ENCODE assay signal across 19 cellular contexts in the genomic region with DNA sequence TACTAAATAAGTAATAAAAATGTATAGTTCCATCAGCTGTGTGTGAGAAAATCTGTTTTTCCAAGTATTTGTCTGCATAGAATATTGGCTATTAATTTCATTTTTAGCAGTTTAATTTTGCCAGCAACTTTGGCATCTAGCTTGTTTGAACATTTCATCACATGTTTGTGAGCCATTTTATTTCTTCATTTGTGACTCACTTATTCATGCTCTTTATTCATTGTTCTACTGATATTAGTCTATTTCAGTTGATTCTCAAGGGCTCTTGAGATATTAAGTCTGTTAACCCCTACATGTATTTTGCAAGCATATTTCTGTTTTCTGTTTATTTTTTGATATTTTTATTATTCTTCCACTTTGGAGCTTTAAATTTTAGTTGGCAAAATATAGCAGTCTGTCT.
DNase-seq lines count a peak whose midpoint lies in the region; ATAC-seq and TF ChIP-seq lines count a peak whose summit lies in the region.
"Had no signal": no experiment of that assay in that cellular context is flagged by ENCODE, and none has a peak within 500 bp of the region (broad histone marks: within the 10 kb centered on the region; RNA-seq: fewer than 3 reads in every experiment).

No MANE protein-coding gene starts in this region.

- DNase-seq in COLO829 (ENCODE audit: low spot score) (peak; percentile 79), SK-MEL-5 (ENCODE audit: low read depth, low spot score) (peak; percentile 27), fibroblast of mammary gland (ENCODE audit: low read depth) (peak; percentile 49), sciatic nerve (ENCODE audit: low spot score) (no peak), DMS 273 (lab: John Stamatoyannopoulos, UW; ENCODE audit: unreplicated experiment) (no peak), Peyer's patch (no peak), GM13977 (ENCODE audit: low spot score) (no peak)
- DNase-seq: DMS 273 treated with DMSO at 0.1 percent for 48 hours, DMS79 treated with DMSO at 0.1 percent for 48 hours, GOT3, IMR-90, NCI-H1105, NCI-H2081, NCI-H2171 treated with DMSO at 0.1 percent for 48 hours, NCI-H524 treated with DMSO at 0.1 percent for 48 hours, NCI-H82 had no signal

- no peaks in the 10 kb centered on the region for H3K27me3 ChIP-seq in Peyer's patch

- peak; percentile 41 for ATAC-seq in sciatic nerve
- no peak for ATAC-seq in HG02981 (IDR thresholded peaks at IDR 0.05; ENCODE audit: unreplicated experiment)
- ATAC-seq: HCT116, Right ventricle myocardium inferior had no signal

- no peaks in the 10 kb centered on the region for H3K9me3 ChIP-seq in Peyer's patch

- H3K4me1 ChIP-seq in Peyer's patch, result no peaks in the 10 kb centered on the region

- H3K4me3 ChIP-seq in fibroblast of mammary gland (ENCODE audit: control insufficient read depth, low read depth, low read length) (no peak overlapping the region), Peyer's patch (no peak overlapping the region)

- in situ Hi-C loops in SK-MEL-5 (cut with HindIII; ENCODE audit: low pct_unique_long_range_greater_than_20kb, low sequenced_read_pairs), result no loop called here
- in situ Hi-C loops in GM13977 (cut with MboI; ENCODE audit: low pct_unique_long_range_greater_than_20kb, low sequenced_read_pairs, unreplicated experiment), result no loop called here

- no peak for TF ChIP-seq POLR2A in Peyer's patch (IDR thresholded peaks at IDR 0.05)

- intact Hi-C loops in sciatic nerve (cut with DNase I), result no loop called here

- no peak for TF ChIP-seq CTCF in fibroblast of mammary gland (conservative IDR thresholded peaks at IDR 0.05; ENCODE audit: control insufficient read depth, insufficient read depth, low read depth, low read length)
- no peak for TF ChIP-seq CTCF in Peyer's patch (IDR thresholded peaks at IDR 0.05)
- TF ChIP-seq CTCF in GM13977 (IDR thresholded peaks at IDR 0.05; ENCODE audit: extremely low read depth, insufficient read depth, missing control alignments), result no peak

- no peaks in the 10 kb centered on the region for H3K36me3 ChIP-seq in Peyer's patch

- no peak overlapping the region for H3K27ac ChIP-seq in Peyer's patch

Comparison
In these comparisons a context has a peak if more than half of its experiments do, and no peak if none do; other contexts are left out.
1. DNase-seq: peak in COLO829 (single experiment), SK-MEL-5 (single experiment) and fibroblast of mammary gland (single experiment); none in sciatic nerve (single experiment), DMS 273 (single experiment), Peyer's patch (0 of 3) and GM13977 (single experiment).